In genomic region chr5:79133121-79133656, GRCh38 we compare ENCODE assay signal across 8 cellular contexts. TPM values are rescaled to one million over a fixed set of nuclear protein-coding genes. Genes with fewer than 3 reads are reported as not detected.
DNase-seq lines count a peak whose midpoint lies in the region; ATAC-seq and TF ChIP-seq lines count a peak whose summit lies in the region.

No MANE protein-coding gene starts in this region.

- H3K4me3 ChIP-seq in gastroesophageal sphincter (peak overlapping the region; percentile 40 to 49), parathyroid adenoma (ENCODE audit: low read depth, low read length) (peak overlapping the region; percentile 8)

- no peaks in the 10 kb centered on the region for H3K79me2 ChIP-seq in parathyroid adenoma

- H3K4me2 ChIP-seq in parathyroid adenoma (ENCODE audit: low read length) = peak overlapping the region; percentile 54

- H3K4me3 Mint-ChIP-seq in activated CD8-positive, alpha-beta T cell treated with anti-CD3 and anti-CD28 coated beads, Interleukin-2, amount 10 ng/mL, durations not matched to agents 7 days and 5 days = peak overlapping the region; percentile 48

- no peak overlapping the region for H3K9ac ChIP-seq in parathyroid adenoma

- no peaks in the 10 kb centered on the region for H3K9me3 ChIP-seq in gastroesophageal sphincter
- no peaks in the 10 kb centered on the region for H3K9me3 ChIP-seq in parathyroid adenoma (ENCODE audit: control insufficient read depth, low read length)

- TF ChIP-seq EP300 in gastroesophageal sphincter (IDR thresholded peaks at IDR 0.05) = no peak

- TF ChIP-seq POLR2A in gastroesophageal sphincter (IDR thresholded peaks at IDR 0.05) = no peak

- no peaks in the 10 kb centered on the region for H3K36me3 Mint-ChIP-seq in activated CD8-positive, alpha-beta T cell treated with anti-CD3 and anti-CD28 coated beads, Interleukin-2, amount 10 ng/mL, durations not matched to agents 7 days and 5 days (ENCODE audit: low read depth)

- peaks cover 13% of the 10 kb centered on the region for H3K4me1 Mint-ChIP-seq in activated CD8-positive, alpha-beta T cell treated with anti-CD3 and anti-CD28 coated beads, Interleukin-2, amount 10 ng/mL, durations not matched to agents 7 days and 5 days (ENCODE audit: low read depth)

- H3K27me3 ChIP-seq in gastroesophageal sphincter (no peaks in the 10 kb centered on the region), parathyroid adenoma (ENCODE audit: control insufficient read depth, insufficient read depth, low read length) (no peaks in the 10 kb centered on the region)

- CTCF ChIA-PET in activated CD8-positive, alpha-beta T cell treated with anti-CD3 and anti-CD28 coated beads, Interleukin-2, amount 10 ng/mL, durations not matched to agents 7 days and 5 days (lab: Charles Lee) = interaction anchor here (0.5 to 11.1 kb wide), 70 partner anchors 8 to 951 kb away, joined by 3 to 368 read pairs (median 4); partner anchors contain the start of gene ARSB

- H3K4me1 ChIP-seq in gastroesophageal sphincter = peaks cover 0 to 26% (median 3%) of the 10 kb centered on the region in 3 donors
- peaks cover 4% of the 10 kb centered on the region for H3K4me1 ChIP-seq in parathyroid adenoma

- H3K36me3 ChIP-seq in gastroesophageal sphincter (no peaks in the 10 kb centered on the region), parathyroid adenoma (ENCODE audit: control insufficient read depth, insufficient read depth, low read length) (no peaks in the 10 kb centered on the region)

- peak overlapping the region; percentile 77 for H2AFZ ChIP-seq in parathyroid adenoma

- H3K9me3 Mint-ChIP-seq in activated CD8-positive, alpha-beta T cell treated with anti-CD3 and anti-CD28 coated beads, Interleukin-2, amount 10 ng/mL, durations not matched to agents 7 days and 5 days (ENCODE audit: insufficient read depth) = no peaks in the 10 kb centered on the region

- 0 to 2% methylated on average over 3 to 4 of the region's 4 CpGs for WGBS in gastroesophageal sphincter (ENCODE audit: low coverage in 1 of 2), 2 donors

- POLR2A ChIA-PET in activated CD8-positive, alpha-beta T cell treated with anti-CD3 and anti-CD28 coated beads, Interleukin-2, amount 10 ng/mL, durations not matched to agents 7 days and 5 days (lab: Charles Lee) = no interaction called here

- peak; percentile 24 to 69 (median 48) for TF ChIP-seq CTCF in gastroesophageal sphincter (IDR thresholded peaks at IDR 0.05)
- TF ChIP-seq CTCF in parathyroid adenoma (IDR thresholded peaks at IDR 0.05) = peak; percentile 58

- H3K27me3 Mint-ChIP-seq in activated CD8-positive, alpha-beta T cell treated with anti-CD3 and anti-CD28 coated beads, Interleukin-2, amount 10 ng/mL, durations not matched to agents 7 days and 5 days (ENCODE audit: low read depth) = peaks cover 2% of the 10 kb centered on the region

- ATAC-seq in activated CD8-positive, alpha-beta T cell treated with anti-CD3 and anti-CD28 coated beads, Interleukin-2, amount 10 ng/mL, durations not matched to agents 7 days and 5 days = peak; percentile 47
- ATAC-seq in gastroesophageal sphincter = peak; percentile 49

- peak overlapping the region; percentile 12 for H3K27ac Mint-ChIP-seq in activated CD8-positive, alpha-beta T cell treated with anti-CD3 and anti-CD28 coated beads, Interleukin-2, amount 10 ng/mL, durations not matched to agents 7 days and 5 days

- DNase-seq in NCI-H1417 (lab: John Stamatoyannopoulos, UW) = peak in 2 of 3 experiments; percentile 61 to 72
- DNase-seq in NCI-H1417 treated with DMSO at 0.1 percent for 48 hours (lab: John Stamatoyannopoulos, UW) = no peak
- peak; percentile 78 for DNase-seq in NCI-H1694 (lab: John Stamatoyannopoulos, UW)
- no peak for DNase-seq in activated CD8-positive, alpha-beta T cell treated with anti-CD3 and anti-CD28 coated beads, Interleukin-2, amount 10 ng/mL, durations not matched to agents 7 days and 5 days
- no peak for DNase-seq in hepatic stellate cell (ENCODE audit: low spot score)
- no peak for DNase-seq in iPS-NIHi11 (ENCODE audit: low spot score)

- H3K27ac ChIP-seq in gastroesophageal sphincter = peak overlapping the region; percentile 85 to 93 (median 86)
- H3K27ac ChIP-seq in parathyroid adenoma = peak overlapping the region; percentile 49

RNA-seq across cellular contexts. Expression of gene BHMT, which starts 21.6 kb away (rescaled TPM):
- total RNA-seq in activated CD8-positive, alpha-beta T cell treated with anti-CD3 and anti-CD28 coated beads, Interleukin-2, amount 10 ng/mL, durations not matched to agents 7 days and 5 days = not detected
- total RNA-seq in gastroesophageal sphincter = 10 to 100 TPM in 1 of 4 donors, 1 to 10 TPM in 2, not detected in 1; 1.9 to 10.8 (median 2.7) TPM

Comparison
In these comparisons a context has a peak if more than half of its experiments do, and no peak if none do; other contexts are left out.
1. DNase-seq: peak in NCI-H1417 (2 of 3) and NCI-H1694 (single experiment); none in NCI-H1417 treated with DMSO at 0.1 percent for 48 hours (single experiment), activated CD8-positive, alpha-beta T cell treated with anti-CD3 and anti-CD28 coated beads, Interleukin-2, amount 10 ng/mL, durations not matched to agents 7 days and 5 days (single experiment), hepatic stellate cell (single experiment) and iPS-NIHi11 (single experiment).